In the genomic region with DNA sequence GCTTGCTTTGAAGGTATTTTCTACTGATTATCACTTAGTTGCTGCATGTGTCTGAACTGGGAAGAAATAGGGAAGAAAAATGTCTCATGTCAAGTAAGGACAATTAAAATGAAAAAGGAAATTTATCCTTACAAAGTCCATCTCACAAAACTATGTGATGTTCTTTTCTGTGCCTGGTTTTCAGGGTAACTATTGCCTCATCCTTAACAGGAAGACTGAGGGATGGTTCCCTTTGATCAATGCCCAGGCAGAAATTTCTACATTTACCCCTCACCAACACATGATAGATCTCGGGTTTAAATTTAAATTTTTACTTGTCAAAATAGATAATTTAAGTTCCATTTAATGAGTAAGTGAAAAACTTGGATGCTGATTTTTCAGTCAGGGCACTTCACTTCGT, we compare ENCODE assay signal across 21 cellular contexts. TPM values are rescaled to one million over a fixed set of nuclear protein-coding genes. Genes with fewer than 3 reads are reported as not detected.
A peak's percentile ranks its signal among the peaks of the same experiment; 100 is the strongest.
DNase-seq lines count a peak whose midpoint lies in the region; ATAC-seq, FAIRE-seq and TF ChIP-seq lines count a peak whose summit lies in the region.
"Had no signal": no experiment of that assay in that cellular context is flagged by ENCODE, and none has a peak within 500 bp of the region (broad histone marks: within the 10 kb centered on the region; RNA-seq: fewer than 3 reads in every experiment).

No MANE protein-coding gene starts in this region.

- H3K4me1 ChIP-seq in HepG2 (ENCODE audit: insufficient read depth, low read length) (peaks cover 52% of the 10 kb centered on the region), right lobe of liver (peaks cover 0 to 16% (median 0%) of the 10 kb centered on the region in 4 donors), liver (ENCODE audit: control insufficient read depth in 4 of 4, insufficient read depth in 4 of 4, low read length in 3 of 4) (peaks cover 2 to 3% (median 3%) of the 10 kb centered on the region in 4 donors), breast epithelium (no peaks in the 10 kb centered on the region)

- H3K9ac ChIP-seq in HepG2 (ENCODE audit: insufficient read depth, low read depth, low read length) (no peak overlapping the region), liver (ENCODE audit: low read depth in 1 of 2, low read length in 2 of 2) (no peak overlapping the region)
- H3K9ac ChIP-seq: BLaER1, GM23248 had no signal

- TF ChIP-seq POLR2A in HepG2 (IDR thresholded peaks at IDR 0.05; ENCODE audit: insufficient read depth in 1 of 2, low read depth in 2 of 2, low read length in 2 of 2): no peak
- TF ChIP-seq POLR2A in right lobe of liver (IDR thresholded peaks at IDR 0.05): no peak
- TF ChIP-seq POLR2A in breast epithelium (IDR thresholded peaks at IDR 0.05): no peak

- no peak for DNase-seq in HepG2 (ENCODE audit: low spot score)
- DNase-seq in right lobe of liver: no peak
- DNase-seq in OCI-M1 (lab: John Stamatoyannopoulos, UW): peak; percentile 5
- DNase-seq in activated CD4-positive, CD25-positive, alpha-beta regulatory T cell (lab: John Stamatoyannopoulos, UW): no peak
- no peak for DNase-seq in breast epithelium (ENCODE audit: low spot score in 2 of 2)
- DNase-seq: CD4-positive, alpha-beta T cell; CD8-positive, alpha-beta memory T cell; DMS 273 treated with DMSO at 0.1 percent for 48 hours; DMS79; EL; GDM1; GM23248 had no signal

- CTCF ChIA-PET in HepG2 (lab: Yijun Ruan, JAX; ENCODE audit: low intra/inter-chr PET ratio, low total read pairs): no interaction called here

- in situ Hi-C loops in HepG2 (cut with HindIII; ENCODE audit: extremely low pct_ligation_motif_present, low pct_unique_long_range_greater_than_20kb): no loop called here

- TF ChIP-seq EP300 in HepG2 (IDR thresholded peaks at IDR 0.05; ENCODE audit: low read depth in 2 of 2, low read length in 2 of 2) (no peak), HepG2 (CRISPR knock-in tag; IDR thresholded peaks at IDR 0.05; ENCODE audit: borderline replicate concordance) (no peak)

- 34% methylated on average over 2 of the region's 2 CpGs for WGBS in HepG2 (ENCODE audit: low lambda C conversion rate)
- WGBS in right lobe of liver (ENCODE audit: insufficient coverage, low coverage, low lambda C conversion rate, missing lambda C conversion rate): 65% methylated on average over 2 of the region's 2 CpGs
- WGBS in liver: 55% methylated on average over 2 of the region's 2 CpGs

- H3K27ac ChIP-seq in HepG2 (ENCODE audit: extremely low read length, insufficient read depth, low read length) (no peak overlapping the region), right lobe of liver (no peak overlapping the region), liver (ENCODE audit: low read depth in 1 of 2, low read length in 2 of 2) (no peak overlapping the region), breast epithelium (no peak overlapping the region)
- H3K27ac ChIP-seq: 22Rv1, BLaER1, GM23248 had no signal

- ATAC-seq in HepG2 (no peak), right lobe of liver (no peak)
- ATAC-seq: GM12878 had no signal

- intact Hi-C loops in HepG2 (cut with micrococcal nuclease; ENCODE audit: unreplicated experiment): no loop called here
- intact Hi-C loops in right lobe of liver (cut with DNase I): no loop called here
- intact Hi-C loops in breast epithelium (cut with DNase I; ENCODE audit: low total_unique reads): no loop called here

- POLR2A ChIA-PET in HepG2 (lab: Yijun Ruan, JAX): no interaction called here

- H3K36me3 ChIP-seq in HepG2 (replicated peaks in 1 of 2; ENCODE audit: control insufficient read depth in 1 of 2, insufficient read depth in 2 of 2, low read length in 2 of 2) (no peaks in the 10 kb centered on the region), right lobe of liver (no peaks in the 10 kb centered on the region), liver (ENCODE audit: control insufficient read depth in 4 of 4, insufficient read depth in 3 of 4, low read depth in 1 of 4, low read length in 3 of 4) (no peaks in the 10 kb centered on the region), breast epithelium (no peaks in the 10 kb centered on the region)
- H3K36me3 ChIP-seq: BLaER1, HAP-1 had no signal

- H3K79me2 ChIP-seq in HepG2 (ENCODE audit: insufficient read depth, low read length): peaks cover 8% of the 10 kb centered on the region

- no peak for TF ChIP-seq CTCF in HepG2 (CRISPR knock-in tag; IDR thresholded peaks at IDR 0.05)
- TF ChIP-seq CTCF in right lobe of liver (IDR thresholded peaks at IDR 0.05): no peak
- no peak for TF ChIP-seq CTCF in liver (IDR thresholded peaks at IDR 0.05; ENCODE audit: low read depth, low read length, missing input control)
- no peak for TF ChIP-seq CTCF in breast epithelium (IDR thresholded peaks at IDR 0.05)

- H3K9me3 ChIP-seq in HepG2 (ENCODE audit: low read length): no peaks in the 10 kb centered on the region
- H3K9me3 ChIP-seq in right lobe of liver: no peaks in the 10 kb centered on the region
- no peaks in the 10 kb centered on the region for H3K9me3 ChIP-seq in liver (ENCODE audit: control insufficient read depth in 4 of 4, low read length in 3 of 4)
- H3K9me3 ChIP-seq in breast epithelium: no peaks in the 10 kb centered on the region
- H3K9me3 ChIP-seq: BLaER1, HAP-1 had no signal

- TF ChIP-seq RAD21 in HepG2 (CRISPR knock-in tag; IDR thresholded peaks at IDR 0.05) (no peak), liver (IDR thresholded peaks at IDR 0.05) (peak; percentile 23 to 54)

- no peak overlapping the region for H3K4me2 ChIP-seq in HepG2 (ENCODE audit: low read depth, low read length)
- H3K4me2 ChIP-seq: BLaER1 had no signal

- H3K4me3 ChIP-seq in HepG2 (replicated peaks in 1 of 3; ENCODE audit: insufficient read depth in 1 of 3, low read depth in 2 of 3, low read length in 3 of 3) (no peak overlapping the region), right lobe of liver (no peak overlapping the region), liver (ENCODE audit: low read depth in 1 of 3, low read length in 3 of 3) (no peak overlapping the region), breast epithelium (no peak overlapping the region)
- H3K4me3 ChIP-seq: BLaER1, GM12878, GM23248, HAP-1 had no signal

- no peak for FAIRE-seq in HepG2 (lab: Jason Lieb, UNC)
- FAIRE-seq: A204.1, D721Med, GM12878, GM19239, H54 had no signal

- no peaks in the 10 kb centered on the region for H4K20me1 ChIP-seq in HepG2 (ENCODE audit: insufficient read depth, low read length)

- no peak overlapping the region for H2AFZ ChIP-seq in HepG2 (ENCODE audit: low read length)
- H2AFZ ChIP-seq: GM23248 had no signal

- BruUV-seq in HepG2 (replicated peaks; lab: Mats Ljungman, UMichigan): no TSS peak

- no peaks in the 10 kb centered on the region for H3K27me3 ChIP-seq in HepG2 (ENCODE audit: control insufficient read depth in 1 of 2, insufficient read depth in 2 of 2, low read length in 2 of 2)
- H3K27me3 ChIP-seq in right lobe of liver: no peaks in the 10 kb centered on the region
- H3K27me3 ChIP-seq in liver (ENCODE audit: control insufficient read depth in 4 of 4, insufficient read depth in 4 of 4, low read length in 3 of 4): no peaks in the 10 kb centered on the region
- H3K27me3 ChIP-seq in breast epithelium: no peaks in the 10 kb centered on the region
- H3K27me3 ChIP-seq: BLaER1 had no signal

TF ChIP-seq in HepG2, 621 proteins besides CTCF, POLR2A, EP300 and RAD21 (continues in another document):
- TF ChIP-seq EHMT2 (IDR thresholded peaks at IDR 0.05; ENCODE audit: borderline replicate concordance, low read depth, low read length): no peak
- TF ChIP-seq ZSCAN21 (CRISPR knock-in tag; IDR thresholded peaks at IDR 0.05; ENCODE audit: borderline replicate concordance): no peak
- TF ChIP-seq CEBPG (CRISPR knock-in tag; IDR thresholded peaks at IDR 0.05): peak; percentile 62
- no peak for TF ChIP-seq NCOA2 (CRISPR knock-in tag; IDR thresholded peaks at IDR 0.05)

TF ChIP-seq in liver, 16 proteins besides CTCF, POLR2A, EP300 and RAD21 (continues in another document):
- TF ChIP-seq EGR1 (IDR thresholded peaks at IDR 0.05; ENCODE audit: low read depth in 2 of 2) (no peak), JUND (IDR thresholded peaks at IDR 0.05) (no peak), SP1 (IDR thresholded peaks at IDR 0.05) (peak; percentile 35), HNF4A (conservative IDR thresholded peaks at IDR 0.05) (peak; percentile 34 to 63), TAF1 (conservative IDR thresholded peaks at IDR 0.05) (no peak), FOXA1 (IDR thresholded peaks at IDR 0.05) (no peak), RXRA (IDR thresholded peaks at IDR 0.05) (peak; percentile 18 to 48), YY1 (IDR thresholded peaks at IDR 0.05) (no peak)

RNA-seq across cellular contexts. Expression of a gene that starts 3.9 kb away (rescaled TPM):
- total RNA-seq in HepG2 (2016; rRNA removed; fragmentation: Illumina TruSeq; extraction: Trizol) (8.1 and 13.8 TPM in 2 replicates), right lobe of liver (10 to 100 TPM; 12.3 to 27.7 (median 14.6) TPM), liver (10 to 100 TPM in 1 of 2 donors, 1 to 10 TPM in 1; 6.4 to 23.6 TPM), breast epithelium (100 to 1,000 TPM in 1 of 3 donors, 10 to 100 TPM in 2; 54.1 to 163 (median 67.2) TPM)
- total RNA-seq in HepG2 (2016; cell fraction: cytosol; rRNA removed; fragmentation: Illumina TruSeq; extraction: Trizol; ENCODE audit: low read depth): 16.8 and 17.8 TPM in 2 replicates
- 7.8 and 12.3 TPM in 2 replicates for total RNA-seq in HepG2 (2016; cell fraction: insoluble cytoplasmic fraction; rRNA removed; fragmentation: Illumina TruSeq; extraction: Trizol)
- 15.3 and 15.4 TPM in 2 replicates for total RNA-seq in HepG2 (2016; cell fraction: membrane; rRNA removed; fragmentation: Illumina TruSeq; extraction: Trizol)
- 14.4 and 14.7 TPM in 2 replicates for total RNA-seq in HepG2 (2016; cell fraction: nucleus; rRNA removed; fragmentation: Illumina TruSeq; extraction: Trizol)
- polyA plus RNA-seq in HepG2 (2011; rRNA removed) (10.9 and 13.1 TPM in 2 replicates), liver (10 to 100 TPM in 1 of 2 donors, 1 to 10 TPM in 1; 5.4 to 10.8 TPM)
- 8.3 and 8.4 TPM in 2 replicates for polyA plus RNA-seq in HepG2 (2011; cell fraction: cytosol; rRNA removed)
- 12.9 and 17.5 TPM in 2 replicates for polyA plus RNA-seq in HepG2 (2011; cell fraction: nucleus; rRNA removed)
- 8.8 and 12.0 TPM in 2 replicates for polyA plus RNA-seq in HepG2 (2012)
- polyA plus RNA-seq in HepG2 (2016; cell fraction: cytosol; fragmentation: Illumina TruSeq; extraction: Trizol; ENCODE audit: low read depth): 0.25 TPM in 2 replicates
- polyA plus RNA-seq in HepG2 (2016; cell fraction: insoluble cytoplasmic fraction; fragmentation: Illumina TruSeq; extraction: Trizol; ENCODE audit: low read depth): 10.3 and 10.9 TPM in 2 replicates
- 1.5 and 2.0 TPM in 2 replicates for polyA plus RNA-seq in HepG2 (2016; cell fraction: membrane; fragmentation: Illumina TruSeq; extraction: Trizol; ENCODE audit: low read depth)
- 9.4 and 9.9 TPM in 2 replicates for polyA plus RNA-seq in HepG2 (2016; cell fraction: nucleus; fragmentation: Illumina TruSeq; extraction: Trizol; ENCODE audit: insufficient read depth, low read depth)
- 4.3 and 53.3 TPM in 2 replicates for polyA minus RNA-seq in HepG2 (2011; rRNA and poly(A)+ RNA removed; ENCODE audit: low replicate concordance)
- 28.8 and 31.7 TPM in 2 replicates for polyA minus RNA-seq in HepG2 (2011; cell fraction: cytosol; rRNA and poly(A)+ RNA removed)
- 63.8 and 73.3 TPM in 2 replicates for polyA minus RNA-seq in HepG2 (2011; cell fraction: nucleus; rRNA and poly(A)+ RNA removed)
